Comparison of ENCODE assay signal across 8 cellular contexts in genomic region chr6:30060634-30060981, GRCh38. TPM values are rescaled to one million over a fixed set of nuclear protein-coding genes. Genes with fewer than 3 reads are reported as not detected.
DNase-seq lines count a peak whose midpoint lies in the region; ATAC-seq and TF ChIP-seq lines count a peak whose summit lies in the region.

No MANE protein-coding gene starts in this region.

- H3K9me3 ChIP-seq in HUES6 (ENCODE audit: control insufficient read depth, insufficient read depth, low read depth, low read length) = no peaks in the 10 kb centered on the region
- H3K9me3 ChIP-seq in left ventricle myocardium inferior (replicated peaks) = no peaks in the 10 kb centered on the region
- H3K9me3 ChIP-seq in prostate gland = no peaks in the 10 kb centered on the region

- H3K9ac ChIP-seq in HUES6 (ENCODE audit: low read length) = peak overlapping the region; percentile 85

- intact Hi-C loops in left ventricle myocardium inferior (cut with micrococcal nuclease) (no loop called here), prostate gland (cut with DNase I) (loop anchor here (5.0 kb wide), 1 partner anchor 83 kb away; no protein-coding TSS in a partner anchor)

- H3K4me1 ChIP-seq in HUES6 (ENCODE audit: control insufficient read depth, insufficient read depth, low read length) (peaks cover 10% of the 10 kb centered on the region; the same call in 1 of the 2 replicates), left ventricle myocardium inferior (peaks cover 37% of the 10 kb centered on the region), prostate gland (replicated peaks) (peaks cover 6% of the 10 kb centered on the region)

- peaks cover 12% of the 10 kb centered on the region; the same call in 1 of the 2 replicates for H3K36me3 ChIP-seq in HUES6 (ENCODE audit: control insufficient read depth, insufficient read depth, low read length)
- H3K36me3 ChIP-seq in left ventricle myocardium inferior = peaks cover 32% of the 10 kb centered on the region
- no peaks in the 10 kb centered on the region for H3K36me3 ChIP-seq in prostate gland

- H3K27me3 ChIP-seq in HUES6 (ENCODE audit: control insufficient read depth, insufficient read depth, low read length) (no peaks in the 10 kb centered on the region), left ventricle myocardium inferior (ENCODE audit: low read depth) (no peaks in the 10 kb centered on the region), prostate gland (replicated peaks; ENCODE audit: insufficient read depth) (no peaks in the 10 kb centered on the region)

- H3K27ac ChIP-seq in HUES6 (ENCODE audit: low read depth, low read length) = peak overlapping the region; percentile 41; the same call in 1 of the 2 replicates
- H3K27ac ChIP-seq in left ventricle myocardium inferior (replicated peaks) = peak overlapping the region; percentile 94
- H3K27ac ChIP-seq in prostate gland = peak overlapping the region; percentile 85 to 91

- DNase-seq in AG10803 (ENCODE audit: low read depth) (peak; percentile 33), left ventricle myocardium inferior (no peak), prostate gland (ENCODE audit: low spot score) (no peak), NCI-H524 treated with DMSO at 0.1 percent for 48 hours (lab: John Stamatoyannopoulos, UW) (no peak)
- peak; percentile 40 for DNase-seq in activated naive CD4-positive, alpha-beta T cell treated with anti-CD3 and anti-CD28 coated beads, Interleukin-2, amount 50 U/mL, for 16 hours

- H3K4me3 ChIP-seq in AG10803 (ENCODE audit: low read length) = peak overlapping the region; percentile 95
- H3K4me3 ChIP-seq in HUES6 (ENCODE audit: low read depth, low read length) = peak overlapping the region; percentile 90
- peak overlapping the region; percentile 84 for H3K4me3 ChIP-seq in left ventricle myocardium inferior
- peak overlapping the region; percentile 61 to 65 for H3K4me3 ChIP-seq in prostate gland

- TF ChIP-seq POLR2A in prostate gland (IDR thresholded peaks at IDR 0.05) = no peak

- TF ChIP-seq CTCF in AG10803 (conservative IDR thresholded peaks at IDR 0.05; ENCODE audit: low read length) (no peak), left ventricle myocardium inferior (IDR thresholded peaks at IDR 0.05; ENCODE audit: borderline replicate concordance) (no peak), prostate gland (IDR thresholded peaks at IDR 0.05) (no peak)

- ATAC-seq in GM18907 (IDR thresholded peaks at IDR 0.05; ENCODE audit: unreplicated experiment) (peak; percentile 20), GM19324 (IDR thresholded peaks at IDR 0.05; ENCODE audit: low FRiP score, unreplicated experiment) (no peak)

- 0% methylated on average over 20 of the region's 20 CpGs for WGBS in prostate gland

RNA-seq across cellular contexts. Expression of gene POLR1H, which starts 0.5 kb away (rescaled TPM):
- total RNA-seq in left ventricle myocardium inferior = 17.5 TPM
- total RNA-seq in prostate gland = 10 to 100 TPM; 31.9 to 36.3 TPM

RNA-seq across cellular contexts. Expression of gene PPP1R11, which starts 6.4 kb away (rescaled TPM):
- total RNA-seq in left ventricle myocardium inferior = 45.3 TPM
- total RNA-seq in prostate gland = 10 to 100 TPM; 49.7 to 59.3 TPM

RNA-seq across cellular contexts. Expression of gene RNF39, which starts 15.0 kb away (rescaled TPM):
- not detected for total RNA-seq in left ventricle myocardium inferior
- 10 to 100 TPM in 1 of 2 donors, 1 to 10 TPM in 1; 9.0 to 29.1 TPM for total RNA-seq in prostate gland

RNA-seq across cellular contexts. Expression of gene TRIM31, which starts 52.3 kb away (rescaled TPM):
- total RNA-seq in left ventricle myocardium inferior (not detected), prostate gland (under 1 TPM in 1 of 2 donors, not detected in 1; 0.32 TPM)

Comparison
In these comparisons a context has a peak if more than half of its experiments do, and no peak if none do; other contexts are left out.
1. DNase-seq: peak in AG10803 (single experiment) and activated naive CD4-positive, alpha-beta T cell treated with anti-CD3 and anti-CD28 coated beads, Interleukin-2, amount 50 U/mL, for 16 hours (single experiment); none in left ventricle myocardium inferior (single experiment), prostate gland (single experiment) and NCI-H524 treated with DMSO at 0.1 percent for 48 hours (single experiment).
2. H3K27ac ChIP-seq: peak in every context shown above with its lines; median percentile 94 in left ventricle myocardium inferior; 88 in prostate gland; 41 in HUES6.
3. RNA of gene RNF39, which starts 15.0 kb away (total RNA-seq): 9.0 to 29.1 TPM in prostate gland; not detected in left ventricle myocardium inferior (single experiment); every median in the first group is over 10 times any median in the second.
4. Peak in every context shown above with its lines, with median percentiles within 50 percentile points of each other: H3K4me3 ChIP-seq.